In the genomic region with DNA sequence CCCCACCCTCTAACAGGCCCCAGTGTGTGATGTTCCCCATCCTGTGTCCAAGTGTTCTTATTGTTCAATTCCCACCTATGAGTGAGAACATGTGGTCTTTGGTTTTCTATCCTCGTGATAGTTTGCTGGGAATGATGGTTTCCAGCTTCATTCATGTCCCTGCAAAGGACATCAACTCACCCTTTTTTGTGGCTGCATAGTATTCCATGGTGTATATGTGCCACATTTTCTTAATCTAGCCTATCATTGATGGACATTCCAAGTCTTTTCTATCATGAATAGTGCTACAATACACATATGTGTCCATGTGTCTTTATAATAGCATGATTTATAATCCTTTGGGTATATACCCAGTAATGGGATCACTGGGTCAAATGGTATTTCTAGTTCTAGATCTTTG, we compare ENCODE assay signal across 4 cellular contexts. TPM values are rescaled to one million over a fixed set of nuclear protein-coding genes. Genes with fewer than 3 reads are reported as not detected.
"Had no signal": no experiment of that assay in that cellular context is flagged by ENCODE, and none has a peak within 500 bp of the region (broad histone marks: within the 10 kb centered on the region; RNA-seq: fewer than 3 reads in every experiment).

No MANE protein-coding gene starts in this region.

RNA-seq across cellular contexts. Expression of a gene that starts 15.5 kb away (rescaled TPM):
- total RNA-seq: LHCN-M2, M059J, MCF 10A, NCI-H460 had no signal

RNA-seq across cellular contexts. Expression of a gene that starts 47.3 kb away (rescaled TPM):
- total RNA-seq: LHCN-M2, M059J, MCF 10A, NCI-H460 had no signal

RNA-seq across cellular contexts. Expression of a gene that starts 55.9 kb away (rescaled TPM):
- total RNA-seq: LHCN-M2, M059J, MCF 10A, NCI-H460 had no signal
